In the genomic region with DNA sequence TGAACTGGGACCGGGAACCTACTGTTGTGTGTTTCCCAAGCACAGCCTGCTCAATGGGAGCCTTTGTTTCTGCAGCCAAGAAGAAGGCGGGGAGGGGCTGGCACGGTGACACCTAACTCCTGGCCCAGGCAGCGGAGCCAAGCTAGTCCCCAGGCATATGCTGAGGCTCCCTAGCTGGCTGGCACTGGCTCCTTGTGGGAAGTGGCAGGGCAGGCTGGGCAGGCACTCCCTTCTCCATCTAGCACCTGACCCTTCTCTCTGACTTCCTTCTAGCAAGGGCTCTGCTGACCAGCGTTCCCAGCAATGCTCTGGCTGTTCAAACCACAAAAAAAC, we compare ENCODE assay signal across 9 cellular contexts.
DNase-seq lines count a peak whose midpoint lies in the region; ATAC-seq and TF ChIP-seq lines count a peak whose summit lies in the region.
"Had no signal": no experiment of that assay in that cellular context is flagged by ENCODE, and none has a peak within 500 bp of the region (broad histone marks: within the 10 kb centered on the region; RNA-seq: fewer than 3 reads in every experiment).

No MANE protein-coding gene starts in this region.

- TF ChIP-seq CTCF in PC-9 (conservative IDR thresholded peaks at IDR 0.05): no peak

- no peaks in the 10 kb centered on the region for H3K79me2 ChIP-seq in PC-9 (ENCODE audit: low read depth)

- no peak overlapping the region for H3K27ac ChIP-seq in PC-9

- no peaks in the 10 kb centered on the region for H3K9me2 ChIP-seq in PC-9 (ENCODE audit: insufficient read depth)

- in situ Hi-C loops in G401 (cut with HindIII; ENCODE audit: low sequenced_read_pairs): no loop called here

- DNase-seq in G401 (ENCODE audit: low spot score) (peak; percentile 95), PC-9 (peak; percentile 59 to 76), left ventricle myocardium superior (peak; percentile 84), putamen (ENCODE audit: low spot score) (peak; percentile 80), kidney glomerular epithelial cell (lab: John Stamatoyannopoulos, UW) (no peak)
- no peak for DNase-seq in activated naive CD4-positive, alpha-beta T cell treated with anti-CD3 and anti-CD28 coated beads, Interleukin-2, amount 50 U/mL, for 72 hours (ENCODE audit: low spot score in 2 of 2)

- POLR2A ChIA-PET in PC-9 (lab: Charles Lee; ENCODE audit: unreplicated experiment): no interaction called here

- no peaks in the 10 kb centered on the region for H3K9me3 Mint-ChIP-seq in activated naive CD4-positive, alpha-beta T cell treated with anti-CD3 and anti-CD28 coated beads, Interleukin-2, amount 50 U/mL, for 72 hours

- no peaks in the 10 kb centered on the region for H3K36me3 ChIP-seq in PC-9 (ENCODE audit: low read depth)

- intact Hi-C loops in PC-9 (cut with micrococcal nuclease; ENCODE audit: unreplicated experiment): loop anchor here (10.0 kb wide), 1 partner anchor 396 kb away; no protein-coding TSS in a partner anchor
- intact Hi-C loops in left ventricle myocardium superior (cut with micrococcal nuclease): no loop called here

- H3K27me3 ChIP-seq in PC-9 (ENCODE audit: insufficient read depth, low read depth): peaks cover 73% of the 10 kb centered on the region

- CTCF ChIA-PET in PC-9 (lab: Charles Lee): interaction anchor here (0.7 kb wide), 1 partner anchor 1353 kb away, joined by 9 read pairs; no protein-coding TSS in a partner anchor

- H3K4me3 ChIP-seq in PC-9: no peak overlapping the region

- no peaks in the 10 kb centered on the region for H4K20me1 ChIP-seq in PC-9 (ENCODE audit: insufficient read depth)

- no peaks in the 10 kb centered on the region for H3K4me1 ChIP-seq in PC-9 (replicated peaks; ENCODE audit: insufficient read depth)

- BruUV-seq in PC-9 (replicated peaks; lab: Mats Ljungman, UMichigan): no TSS peak

- no peak overlapping the region for H2AFZ ChIP-seq in PC-9

- no peak overlapping the region; the same call in 1 of the 2 replicates for H3K4me2 ChIP-seq in PC-9

- no peaks in the 10 kb centered on the region for H3K36me3 Mint-ChIP-seq in activated naive CD4-positive, alpha-beta T cell treated with anti-CD3 and anti-CD28 coated beads, Interleukin-2, amount 50 U/mL, for 72 hours
- H3K36me3 Mint-ChIP-seq: memory B cell had no signal

- H3K9me3 ChIP-seq in PC-9 (ENCODE audit: insufficient read depth, low read depth): no peaks in the 10 kb centered on the region

- H3F3A ChIP-seq in PC-9 (ENCODE audit: insufficient read depth, low read depth): no peaks in the 10 kb centered on the region

- H3K27ac Mint-ChIP-seq in activated naive CD4-positive, alpha-beta T cell treated with anti-CD3 and anti-CD28 coated beads, Interleukin-2, amount 50 U/mL, for 72 hours: no peak overlapping the region
- H3K27ac Mint-ChIP-seq: memory B cell had no signal

- ATAC-seq in left ventricle myocardium superior (peak; percentile 91), GM19351 (IDR thresholded peaks at IDR 0.05; ENCODE audit: unreplicated experiment) (no peak), GM21367 (IDR thresholded peaks at IDR 0.05; ENCODE audit: unreplicated experiment) (no peak)
- no peak for ATAC-seq in activated naive CD4-positive, alpha-beta T cell treated with anti-CD3 and anti-CD28 coated beads, Interleukin-2, amount 50 U/mL, for 72 hours

Comparison
In these comparisons a context has a peak if more than half of its experiments do, and no peak if none do; other contexts are left out.
1. DNase-seq: peak in G401 (single experiment), PC-9 (2 of 2), left ventricle myocardium superior (single experiment) and putamen (single experiment); none in activated naive CD4-positive, alpha-beta T cell treated with anti-CD3 and anti-CD28 coated beads, Interleukin-2, amount 50 U/mL, for 72 hours (0 of 2) and kidney glomerular epithelial cell (single experiment).